34 cellular contexts compared by ENCODE assay signal in genomic region chr11:60769273-60769672, GRCh38. TPM values are rescaled to one million over a fixed set of nuclear protein-coding genes. Genes with fewer than 3 reads are reported as not detected.
"Had no signal": no experiment of that assay in that cellular context is flagged by ENCODE, and none has a peak within 500 bp of the region (broad histone marks: within the 10 kb centered on the region; RNA-seq: fewer than 3 reads in every experiment).

No MANE protein-coding gene starts in this region.

- H3K27ac Mint-ChIP-seq: activated naive CD4-positive, alpha-beta T cell treated with anti-CD3 and anti-CD28 coated beads, Interleukin-2, amount 50 U/mL, for 24 hours; activated naive CD8-positive, alpha-beta T cell treated with anti-CD3 and anti-CD28 coated beads, Interleukin-2, amount 50 U/mL, for 24 hours; activated T-cell treated with anti-CD3 and anti-CD28 coated beads, Interleukin-2, amount 50 U/mL, for 24 hours; natural killer cell treated with Interleukin-12 subunit alpha and Interleukin-12 subunit beta and Interleukin-15 and Interleukin-18, amount 100 ng/mL, for 72 hours; stimulated activated memory B cell treated with anti-CD40 and anti-IgM and Interleukin-4, amounts not matched to agents 10 μg/mL and 1 μg/mL and 100 μg/mL, for 72 hours; stimulated activated naive CD8-positive, alpha-beta T cell treated with anti-CD3 and anti-CD28 coated beads, Interleukin-15, amount 100 ng/mL, for 72 hours; T-cell; T-helper 2 cell treated with Interferon-gamma antibody and Interleukin-4, amounts not matched to agents 5 μg/mL and 100 μg/mL, for 36 hours had no signal

- H3K27ac ChIP-seq: ovary, prostate gland had no signal

- H3K36me3 ChIP-seq: ovary, prostate gland had no signal

- DNase-seq: activated CD4-positive, alpha-beta T cell treated with anti-CD3 and anti-CD28 coated beads for 48 hours; activated CD4-positive, alpha-beta T cell treated with anti-CD3 and anti-CD28 coated beads, Interleukin-2, amount 50 U/mL, for 48 hours; activated CD4-positive, CD25-positive, alpha-beta regulatory T cell; activated CD8-positive, alpha-beta memory T cell treated with anti-CD3 and anti-CD28 coated beads, Interleukin-2, amount 50 U/mL, for 4 hours; activated naive CD8-positive, alpha-beta T cell treated with anti-CD3 and anti-CD28 coated beads, Interleukin-2, amount 50 U/mL, for 24 hours; activated T-cell treated with anti-CD3 and anti-CD28 coated beads, Interleukin-2, amount 50 U/mL, for 24 hours; dermis blood vessel endothelial cell; effector CD4-positive, alpha-beta T cell; erythroblast; head of caudate nucleus; hippocampal formation; immature natural killer cell; mesenchymal stem cell; ovary; retina; small intestine; stimulated activated CD4-positive, alpha-beta T cell treated with anti-CD3 and anti-CD28 coated beads, Interleukin-1b, Interleukin-23, amount 100 ng/mL, for 48 hours; stimulated activated CD4-positive, alpha-beta T cell treated with anti-CD3 and anti-CD28 coated beads, Interleukin-4, amount 100 ng/mL, for 4 hours; stimulated activated CD8-positive, alpha-beta memory T cell treated with anti-CD3 and anti-CD28 coated beads, Interleukin-4, amount 100 ng/mL, for 48 hours; stimulated activated naive CD8-positive, alpha-beta T cell treated with anti-CD3 and anti-CD28 coated beads, Interleukin-15, amount 100 ng/mL, for 72 hours; substantia nigra; T-cell had no signal

- H3K4me1 ChIP-seq: prostate gland had no signal

- ATAC-seq: activated naive CD8-positive, alpha-beta T cell treated with anti-CD3 and anti-CD28 coated beads, Interleukin-2, amount 50 U/mL, for 24 hours; mucosa of descending colon; sciatic nerve; stimulated activated memory B cell treated with anti-CD40 and anti-IgM and Interleukin-4, amounts not matched to agents 10 μg/mL and 1 μg/mL and 100 μg/mL, for 72 hours; stimulated activated naive CD8-positive, alpha-beta T cell treated with anti-CD3 and anti-CD28 coated beads, Interleukin-15, amount 100 ng/mL, for 72 hours; T-cell had no signal

- H3K27me3 ChIP-seq: ovary had no signal

- H3K36me3 Mint-ChIP-seq: activated naive CD4-positive, alpha-beta T cell treated with anti-CD3 and anti-CD28 coated beads, Interleukin-2, amount 50 U/mL, for 24 hours; immature natural killer cell; natural killer cell treated with Interleukin-12 subunit alpha and Interleukin-12 subunit beta and Interleukin-15 and Interleukin-18, amount 100 ng/mL, for 72 hours; stimulated activated memory B cell treated with anti-CD40 and anti-IgM and Interleukin-4, amounts not matched to agents 10 μg/mL and 1 μg/mL and 100 μg/mL, for 72 hours; T-cell had no signal

- H3K4me3 ChIP-seq: mucosa of descending colon, ovary, prostate gland had no signal

- H3K9me3 Mint-ChIP-seq: activated naive CD4-positive, alpha-beta T cell treated with anti-CD3 and anti-CD28 coated beads, Interleukin-2, amount 50 U/mL, for 24 hours; activated naive CD8-positive, alpha-beta T cell treated with anti-CD3 and anti-CD28 coated beads, Interleukin-2, amount 50 U/mL, for 24 hours; activated T-cell treated with anti-CD3 and anti-CD28 coated beads, Interleukin-2, amount 50 U/mL, for 24 hours; immature natural killer cell; natural killer cell treated with Interleukin-12 subunit alpha and Interleukin-12 subunit beta and Interleukin-15 and Interleukin-18, amount 100 ng/mL, for 72 hours; stimulated activated naive CD8-positive, alpha-beta T cell treated with anti-CD3 and anti-CD28 coated beads, Interleukin-15, amount 100 ng/mL, for 72 hours; T-cell; T-helper 2 cell treated with Interferon-gamma antibody and Interleukin-4, amounts not matched to agents 5 μg/mL and 100 μg/mL, for 36 hours had no signal

- H3K4me3 Mint-ChIP-seq: activated naive CD4-positive, alpha-beta T cell treated with anti-CD3 and anti-CD28 coated beads, Interleukin-2, amount 50 U/mL, for 24 hours; activated naive CD8-positive, alpha-beta T cell treated with anti-CD3 and anti-CD28 coated beads, Interleukin-2, amount 50 U/mL, for 24 hours; activated T-cell treated with anti-CD3 and anti-CD28 coated beads, Interleukin-2, amount 50 U/mL, for 24 hours; immature natural killer cell; natural killer cell treated with Interleukin-12 subunit alpha and Interleukin-12 subunit beta and Interleukin-15 and Interleukin-18, amount 100 ng/mL, for 72 hours; stimulated activated memory B cell treated with anti-CD40 and anti-IgM and Interleukin-4, amounts not matched to agents 10 μg/mL and 1 μg/mL and 100 μg/mL, for 72 hours; stimulated activated naive CD8-positive, alpha-beta T cell treated with anti-CD3 and anti-CD28 coated beads, Interleukin-15, amount 100 ng/mL, for 72 hours; T-cell; T-helper 2 cell treated with Interferon-gamma antibody and Interleukin-4, amounts not matched to agents 5 μg/mL and 100 μg/mL, for 36 hours had no signal

- H3K9me3 ChIP-seq: mucosa of descending colon, ovary, prostate gland had no signal

RNA-seq across cellular contexts. Expression of gene MS4A15, which starts 12.6 kb away (rescaled TPM):
- total RNA-seq: activated CD8-positive, alpha-beta memory T cell treated with anti-CD3 and anti-CD28 coated beads for 36 hours; dermis blood vessel endothelial cell; kidney epithelial cell; lower leg skin; myocyte; natural killer cell treated with Interleukin-12 subunit alpha and Interleukin-12 subunit beta and Interleukin-15 and Interleukin-18, amount 100 ng/mL, for 72 hours; prostate gland; sciatic nerve; T-cell; ureter had no signal
- polyA plus RNA-seq: immature natural killer cell had no signal

RNA-seq across cellular contexts. Expression of gene MS4A10, which starts 15.9 kb away (rescaled TPM):
- total RNA-seq: activated CD8-positive, alpha-beta memory T cell treated with anti-CD3 and anti-CD28 coated beads for 36 hours; dermis blood vessel endothelial cell; kidney epithelial cell; lower leg skin; myocyte; natural killer cell treated with Interleukin-12 subunit alpha and Interleukin-12 subunit beta and Interleukin-15 and Interleukin-18, amount 100 ng/mL, for 72 hours; sciatic nerve; T-cell; ureter had no signal
- polyA plus RNA-seq: immature natural killer cell, ovary had no signal

RNA-seq across cellular contexts. Expression of gene MS4A18, which starts 44.8 kb away (rescaled TPM):
- total RNA-seq: activated CD8-positive, alpha-beta memory T cell treated with anti-CD3 and anti-CD28 coated beads for 36 hours; dermis blood vessel endothelial cell; kidney epithelial cell; lower leg skin; mucosa of descending colon; myocyte; natural killer cell treated with Interleukin-12 subunit alpha and Interleukin-12 subunit beta and Interleukin-15 and Interleukin-18, amount 100 ng/mL, for 72 hours; ovary; prostate gland; sciatic nerve; T-cell; ureter had no signal
- polyA plus RNA-seq: immature natural killer cell, ovary had no signal
